ENCODE assay signal across 19 cellular contexts in genomic region chr10:116417821-116418220, GRCh38. TPM values are rescaled to one million over a fixed set of nuclear protein-coding genes. Genes with fewer than 3 reads are reported as not detected.
DNase-seq lines count a peak whose midpoint lies in the region; TF ChIP-seq lines count a peak whose summit lies in the region.
"Had no signal": no experiment of that assay in that cellular context is flagged by ENCODE, and none has a peak within 500 bp of the region (broad histone marks: within the 10 kb centered on the region; RNA-seq: fewer than 3 reads in every experiment).

No MANE protein-coding gene starts in this region.

- no peak overlapping the region for H2BK15ac ChIP-seq in mesenchymal stem cell (ENCODE audit: low read depth, poor library complexity, severe bottlenecking)

- H3K4me2 ChIP-seq in mesenchymal stem cell (ENCODE audit: low read length, poor library complexity, severe bottlenecking) = no peak overlapping the region
- H3K4me2 ChIP-seq: SK-N-SH had no signal

- H3K14ac ChIP-seq in mesenchymal stem cell (ENCODE audit: low read length in 2 of 2) = no peak overlapping the region

- H3K9ac ChIP-seq in mesenchymal stem cell (ENCODE audit: low read length) = peak overlapping the region; percentile 78
- H3K9ac ChIP-seq: SK-N-SH had no signal

- no peak overlapping the region for H2BK5ac ChIP-seq in mesenchymal stem cell (ENCODE audit: low read depth, low read length, poor library complexity, severe bottlenecking)

- H3K9me3 ChIP-seq in mesenchymal stem cell (ENCODE audit: control insufficient read depth, low read length) = no peaks in the 10 kb centered on the region
- H3K9me3 ChIP-seq: BE2C, SK-N-SH had no signal

- no peaks in the 10 kb centered on the region for H3K79me1 ChIP-seq in mesenchymal stem cell (replicated peaks; ENCODE audit: low read length, poor library complexity, severe bottlenecking)

- H3K27ac ChIP-seq in mesenchymal stem cell (ENCODE audit: low read length, poor library complexity, severe bottlenecking) = no peak overlapping the region
- H3K27ac ChIP-seq in coronary artery = no peak overlapping the region

- H3K4ac ChIP-seq in mesenchymal stem cell (ENCODE audit: low read depth in 1 of 2, low read length in 2 of 2) = no peak overlapping the region

- H3K23ac ChIP-seq in mesenchymal stem cell (ENCODE audit: low read length in 2 of 2) = no peak overlapping the region

- no peak overlapping the region for H2BK120ac ChIP-seq in mesenchymal stem cell (ENCODE audit: low read depth, low read length)

- TF ChIP-seq CTCF in astrocyte of the spinal cord (IDR thresholded peaks at IDR 0.05; ENCODE audit: low read depth, low read length) = no peak
- TF ChIP-seq CTCF in coronary artery (IDR thresholded peaks at IDR 0.05) = no peak

- H3K27me3 ChIP-seq in mesenchymal stem cell (ENCODE audit: control insufficient read depth in 1 of 2, insufficient read depth in 1 of 2, low read length in 2 of 2) = no peaks in the 10 kb centered on the region
- H3K27me3 ChIP-seq: BE2C had no signal

- H3K4me1 ChIP-seq in mesenchymal stem cell (ENCODE audit: control insufficient read depth, insufficient read depth, low read depth, low read length) = no peaks in the 10 kb centered on the region
- H3K4me1 ChIP-seq: BE2C had no signal

- no peak overlapping the region for H2BK12ac ChIP-seq in mesenchymal stem cell (ENCODE audit: low read length in 2 of 2)

- no peak overlapping the region for H3K18ac ChIP-seq in mesenchymal stem cell (ENCODE audit: low read depth in 1 of 2, low read length in 2 of 2)

- no peak overlapping the region for H4K91ac ChIP-seq in mesenchymal stem cell (ENCODE audit: low read length)

- no peaks in the 10 kb centered on the region for H3K36me3 ChIP-seq in mesenchymal stem cell (ENCODE audit: control insufficient read depth in 1 of 2, insufficient read depth in 2 of 2, low read depth in 1 of 2, low read length in 2 of 2)
- H3K36me3 ChIP-seq: BE2C had no signal

- no peak overlapping the region for H2AFZ ChIP-seq in mesenchymal stem cell (ENCODE audit: low read depth, low read length)

- no peak overlapping the region for H4K8ac ChIP-seq in mesenchymal stem cell (ENCODE audit: low read length)

- no peak overlapping the region for H2AK5ac ChIP-seq in mesenchymal stem cell (ENCODE audit: low read length, severe bottlenecking)

- 80% methylated on average over 1 of the region's 2 CpGs for WGBS in mesenchymal stem cell

- H3K4me3 ChIP-seq in astrocyte of the spinal cord (ENCODE audit: low read depth, low read length) (no peak overlapping the region), mesenchymal stem cell (ENCODE audit: insufficient read depth in 1 of 2, low read depth in 1 of 2, low read length in 2 of 2) (no peak overlapping the region), coronary artery (no peak overlapping the region)

- in situ Hi-C loops in astrocyte of the spinal cord (cut with HindIII; ENCODE audit: low sequenced_read_pairs) = no loop called here

- DNase-seq in COLO829 (ENCODE audit: low spot score) (peak; percentile 28), LHCN-M2 (ENCODE audit: low read depth) (peak; percentile 36), astrocyte of the spinal cord (ENCODE audit: low read depth, low spot score) (peak; percentile 17), mesenchymal stem cell (no peak), NCI-H146 (lab: John Stamatoyannopoulos, UW) (no peak), coronary artery (ENCODE audit: low spot score) (no peak), NCI-H128 (lab: John Stamatoyannopoulos, UW; ENCODE audit: unreplicated experiment) (no peak)
- DNase-seq: BE2C; CD4-positive, alpha-beta memory T cell; DND-41; MV-4-11; NCI-H1436 treated with DMSO at 0.1 percent for 48 hours; NCI-H226; NCI-H526 treated with DMSO at 0.1 percent for 48 hours; OCI-M1; SK-N-SH had no signal

RNA-seq across cellular contexts. Expression of gene PNLIPRP3, which starts 9.8 kb away (rescaled TPM):
- total RNA-seq in LHCN-M2 (2014; rRNA removed) = 0.06 TPM in 1 of 2 replicates, not detected in the other
- polyA plus RNA-seq in LHCN-M2 (2012) = not detected
- polyA plus RNA-seq in mesenchymal stem cell (2013, experiment 1 of 2) = not detected
- not detected for polyA plus RNA-seq in mesenchymal stem cell (2013, experiment 2 of 2)
- total RNA-seq: CD4-positive, alpha-beta memory T cell; Right ventricle myocardium inferior had no signal
- polyA plus RNA-seq: AG04450; CD4-positive, alpha-beta memory T cell; IgD-negative memory B cell; SK-N-SH had no signal

Comparison
In these comparisons a context has a peak if more than half of its experiments do, and no peak if none do; other contexts are left out.
1. DNase-seq: peak in COLO829 (single experiment), LHCN-M2 (single experiment) and astrocyte of the spinal cord (single experiment); none in mesenchymal stem cell (single experiment), NCI-H146 (single experiment), coronary artery (single experiment) and NCI-H128 (single experiment).